1 cellular context compared by ENCODE assay signal in genomic region chr22:46267431-46268279, GRCh38.
TF ChIP-seq lines count a peak whose summit lies in the region.

Gene TTC38, plus strand, starts transcription at chr22:46268008. Its CDS starts 32 bp downstream, at chr22:46268040.

TF ChIP-seq in H1, 55 proteins besides CTCF, POLR2A, EP300 and RAD21 (continued from another document):
- TF ChIP-seq RNF2 (IDR thresholded peaks at IDR 0.05; ENCODE audit: borderline replicate concordance, low read depth, low read length, missing control alignments, poor library complexity, severe bottlenecking) (no peak), SIRT6 (IDR thresholded peaks at IDR 0.05; ENCODE audit: low read length) (no peak), EGR1 (IDR thresholded peaks at IDR 0.05; ENCODE audit: borderline replicate concordance, low read depth, low read length) (no peak), CEBPB (IDR thresholded peaks at IDR 0.05; ENCODE audit: low read depth, low read length) (no peak), CBX5 (IDR thresholded peaks at IDR 0.05; ENCODE audit: low read depth, low read length) (no peak), JUN (IDR thresholded peaks at IDR 0.05; ENCODE audit: low read depth, low read length) (no peak), KDM5A (IDR thresholded peaks at IDR 0.05; ENCODE audit: low read length) (no peak), RFX5 (IDR thresholded peaks at IDR 0.05; ENCODE audit: borderline replicate concordance, low read depth, low read length) (no peak), SRF (IDR thresholded peaks at IDR 0.05; ENCODE audit: low read depth, low read length) (no peak), BACH1 (IDR thresholded peaks at IDR 0.05; ENCODE audit: low read length) (peak; percentile 42; the same call in 1 of the 2 replicates), CTBP2 (IDR thresholded peaks at IDR 0.05; ENCODE audit: borderline replicate concordance, insufficient read depth, insufficient read length, low read length) (no peak), KDM4A (IDR thresholded peaks at IDR 0.05; ENCODE audit: low read depth, low read length, severe bottlenecking) (peak; percentile 77), MAX (IDR thresholded peaks at IDR 0.05) (no peak), SIX5 (IDR thresholded peaks at IDR 0.05; ENCODE audit: low read depth, low read length) (no peak), NRF1 (IDR thresholded peaks at IDR 0.05; ENCODE audit: low read depth, low read length) (no peak), TAF7 (optimal IDR thresholded peaks at IDR 0.05; ENCODE audit: borderline replicate concordance, low read depth, low read length) (no peak), CHD1 (IDR thresholded peaks at IDR 0.05; ENCODE audit: low read depth, low read length) (no peak), CREB1 (IDR thresholded peaks at IDR 0.05) (no peak), POLR2AphosphoS5 (IDR thresholded peaks at IDR 0.05; ENCODE audit: low read depth, low read length) (no peak), RXRA (IDR thresholded peaks at IDR 0.05; ENCODE audit: insufficient read depth, low read depth, low read length) (no peak), SAP30 (IDR thresholded peaks at IDR 0.05; ENCODE audit: insufficient read depth, insufficient replicate concordance, low read length) (no peak), PHF8 (conservative IDR thresholded peaks at IDR 0.05; ENCODE audit: low read depth, low read length) (peak; percentile 72), POU5F1 (IDR thresholded peaks at IDR 0.05; ENCODE audit: low read depth, low read length) (no peak), USF2 (IDR thresholded peaks at IDR 0.05; ENCODE audit: low read length) (no peak), YY1 (IDR thresholded peaks at IDR 0.05; ENCODE audit: low read depth, low read length) (peak; percentile 73; the same call in 1 of the 2 replicates), SP4 (IDR thresholded peaks at IDR 0.05; ENCODE audit: low read length) (no peak), TBP (IDR thresholded peaks at IDR 0.05; ENCODE audit: low read depth, low read length) (peak; percentile 33; the same call in 1 of the 2 replicates), SIN3A (conservative IDR thresholded peaks at IDR 0.05 in 1 of 2, IDR thresholded peaks at IDR 0.05 in 1 of 2; ENCODE audit: low read depth in 1 of 2, low read length in 2 of 2) (peak in 1 of 2 experiments; percentile 45; a peak in 1 of 4 replicates), TAF1 (IDR thresholded peaks at IDR 0.05; ENCODE audit: low read depth, low read length) (peak; percentile 11; the same call in 1 of the 2 replicates), TEAD4 (IDR thresholded peaks at IDR 0.05; ENCODE audit: low read depth, low read length) (no peak), CHD2 (IDR thresholded peaks at IDR 0.05; ENCODE audit: low read length) (no peak), SUZ12 (IDR thresholded peaks at IDR 0.05; ENCODE audit: low read length) (no peak), ASH2L (IDR thresholded peaks at IDR 0.05; ENCODE audit: low read length) (peak; percentile 53), GTF2F1 (IDR thresholded peaks at IDR 0.05; ENCODE audit: borderline replicate concordance, low read depth, low read length) (no peak)
